Comparison of ENCODE assay signal across 31 cellular contexts in the genomic region with DNA sequence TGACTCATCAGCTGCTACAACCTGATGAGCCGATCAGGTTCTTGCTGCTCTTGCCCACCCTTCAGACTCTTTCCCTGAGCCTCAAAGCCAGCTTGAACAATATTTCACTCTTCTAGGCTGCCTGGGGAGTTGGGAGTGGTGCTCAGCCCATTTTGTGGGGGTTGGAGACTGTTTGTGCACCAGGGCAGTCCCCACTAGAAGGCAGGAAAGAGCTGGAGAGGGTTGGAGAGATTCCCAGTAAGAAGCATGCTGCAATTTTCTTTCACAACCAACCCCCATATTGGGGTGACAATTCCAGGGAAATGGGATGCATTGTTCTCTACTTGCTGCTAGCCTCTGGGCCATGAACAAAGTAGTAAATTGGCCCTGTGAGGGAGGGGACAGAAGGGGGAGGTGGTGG. TPM values are rescaled to one million over a fixed set of nuclear protein-coding genes. Genes with fewer than 3 reads are reported as not detected.
A peak's percentile ranks its signal among the peaks of the same experiment; 100 is the strongest.
DNase-seq lines count a peak whose midpoint lies in the region; ATAC-seq and TF ChIP-seq lines count a peak whose summit lies in the region.
"Had no signal": no experiment of that assay in that cellular context is flagged by ENCODE, and none has a peak within 500 bp of the region (broad histone marks: within the 10 kb centered on the region; RNA-seq: fewer than 3 reads in every experiment).

No MANE protein-coding gene starts in this region.

- H3K23me2 ChIP-seq in H9 (ENCODE audit: insufficient read length, low read depth, low read length, poor library complexity, severe bottlenecking): no peaks in the 10 kb centered on the region

- no peak overlapping the region for H4K5ac ChIP-seq in H9 (ENCODE audit: insufficient read length, low read depth, low read length)

- H3K4me2 ChIP-seq in H9 (ENCODE audit: insufficient read depth, insufficient read length, low read length) (no peak overlapping the region), mesenchymal stem cell (ENCODE audit: low read length, poor library complexity, severe bottlenecking) (no peak overlapping the region), neuronal stem cell (ENCODE audit: insufficient read depth, low read length, poor library complexity, severe bottlenecking) (no peak overlapping the region)
- H3K4me2 ChIP-seq: SK-N-SH had no signal

- no peak overlapping the region for H3K27ac Mint-ChIP-seq in H9
- H3K27ac Mint-ChIP-seq: activated CD4-positive, alpha-beta T cell treated with anti-CD3 and anti-CD28 coated beads for 36 hours; activated CD8-positive, alpha-beta T cell treated with anti-CD3 and anti-CD28 coated beads, Interleukin-2, amount 10 ng/mL, durations not matched to agents 7 days and 5 days; activated naive CD4-positive, alpha-beta T cell treated with anti-CD3 and anti-CD28 coated beads, Interleukin-2, amount 50 U/mL, for 24 hours; activated T-helper 2 cell treated with anti-CD3 and anti-CD28 coated beads, Interferon-gamma antibody, Interleukin-2, Interleukin-4, amounts not matched to agents 10 μg/mL and 5 μg/mL and 100 μg/mL, durations not matched to agents 14 hours and 24 hours and 36 hours; CD4-positive, alpha-beta T cell; nephron; T-helper 17 cell had no signal

- H2BK12ac ChIP-seq in H9 (ENCODE audit: insufficient read length, low read depth, low read length) (no peak overlapping the region), mesenchymal stem cell (ENCODE audit: low read length in 2 of 2) (no peak overlapping the region), neuronal stem cell (ENCODE audit: low read length) (no peak overlapping the region)

- H2BK20ac ChIP-seq in H9 (ENCODE audit: low read depth, low read length, poor library complexity, severe bottlenecking): no peak overlapping the region

- peak; percentile 49 for DNase-seq in AG10803 (ENCODE audit: low read depth)
- DNase-seq in H9: no peak
- DNase-seq in epithelial cell of proximal tubule (ENCODE audit: low read depth): no peak
- no peak for DNase-seq in right lobe of liver
- no peak for DNase-seq in mesenchymal stem cell
- no peak for DNase-seq in neuronal stem cell (ENCODE audit: low spot score)
- DNase-seq: activated CD4-positive, alpha-beta T cell treated with anti-CD3 and anti-CD28 coated beads for 36 hours; activated CD8-positive, alpha-beta T cell treated with anti-CD3 and anti-CD28 coated beads, Interleukin-2, amount 10 ng/mL, durations not matched to agents 7 days and 5 days; amygdala; CD4-positive, alpha-beta T cell; EL; islet precursor cell; Kasumi-1; lower lobe of right lung; NCI-H146; NCI-H2107; NCI-H446 treated with DMSO at 0.1 percent for 48 hours; pancreas; right cardiac atrium; SK-N-SH; stimulated activated CD4-positive, alpha-beta T cell treated with anti-CD3 and anti-CD28 coated beads, Interleukin-2, amount 100 ng/mL, for 48 hours; T-helper 17 cell; upper lobe of right lung had no signal

- H3K4me3 Mint-ChIP-seq in H9: no peak overlapping the region
- H3K4me3 Mint-ChIP-seq: activated CD4-positive, alpha-beta T cell treated with anti-CD3 and anti-CD28 coated beads for 36 hours; activated CD8-positive, alpha-beta T cell treated with anti-CD3 and anti-CD28 coated beads, Interleukin-2, amount 10 ng/mL, durations not matched to agents 7 days and 5 days; activated naive CD4-positive, alpha-beta T cell treated with anti-CD3 and anti-CD28 coated beads, Interleukin-2, amount 50 U/mL, for 24 hours; CD4-positive, alpha-beta T cell; nephron; T-helper 17 cell had no signal

- ATAC-seq in right lobe of liver (peak; percentile 39 to 72 (median 62)), HG02884 (IDR thresholded peaks at IDR 0.05; ENCODE audit: unreplicated experiment) (no peak), HG03135 (IDR thresholded peaks at IDR 0.05; ENCODE audit: unreplicated experiment) (no peak)
- ATAC-seq: activated CD4-positive, alpha-beta T cell treated with anti-CD3 and anti-CD28 coated beads for 36 hours; activated CD8-positive, alpha-beta T cell treated with anti-CD3 and anti-CD28 coated beads, Interleukin-2, amount 10 ng/mL, durations not matched to agents 7 days and 5 days; esophagus mucosa; lower lobe of right lung; pancreas; right cardiac atrium; T-helper 17 cell; upper lobe of right lung had no signal

- peaks cover 8% of the 10 kb centered on the region for H3K9me3 ChIP-seq in H9 (ENCODE audit: control insufficient read depth, low read depth, low read length)
- H3K9me3 ChIP-seq in right lobe of liver: no peaks in the 10 kb centered on the region
- no peaks in the 10 kb centered on the region for H3K9me3 ChIP-seq in mesenchymal stem cell (ENCODE audit: control insufficient read depth, low read length)
- H3K9me3 ChIP-seq in neuronal stem cell (replicated peaks in 1 of 2; ENCODE audit: control insufficient read depth in 2 of 2, insufficient read depth in 1 of 2, low read depth in 1 of 2, low read length in 2 of 2): no peaks in the 10 kb centered on the region
- H3K9me3 ChIP-seq: lower lobe of right lung, pancreas, SK-N-SH, upper lobe of right lung had no signal

- H3K56ac ChIP-seq in H9 (ENCODE audit: insufficient read length, low read depth, low read length): no peak overlapping the region

- H3K23ac ChIP-seq in H9 (ENCODE audit: insufficient read length, low read depth, low read length) (no peak overlapping the region), mesenchymal stem cell (ENCODE audit: low read length in 2 of 2) (no peak overlapping the region), neuronal stem cell (ENCODE audit: low read depth, low read length, poor library complexity) (no peak overlapping the region)

- H4K8ac ChIP-seq in H9 (replicated peaks; ENCODE audit: insufficient read length, low read depth, low read length) (no peak overlapping the region), mesenchymal stem cell (ENCODE audit: low read length) (no peak overlapping the region), neuronal stem cell (ENCODE audit: low read depth, low read length) (no peak overlapping the region)

- intact Hi-C loops in right lobe of liver (cut with DNase I): no loop called here

- no peak overlapping the region for H3K9ac ChIP-seq in H9 (ENCODE audit: extremely low read depth, insufficient read length, low read length)
- no peak overlapping the region for H3K9ac ChIP-seq in mesenchymal stem cell (ENCODE audit: low read length)
- H3K9ac ChIP-seq in neuronal stem cell (ENCODE audit: low read depth, low read length, poor library complexity): no peak overlapping the region
- H3K9ac ChIP-seq: SK-N-SH had no signal

- no peak overlapping the region for H2AK5ac ChIP-seq in H9 (ENCODE audit: insufficient read length, low read length)
- no peak overlapping the region for H2AK5ac ChIP-seq in mesenchymal stem cell (ENCODE audit: low read length, severe bottlenecking)
- no peak overlapping the region for H2AK5ac ChIP-seq in neuronal stem cell (ENCODE audit: low read depth, low read length)

- no peaks in the 10 kb centered on the region for H3K79me1 ChIP-seq in H9 (ENCODE audit: insufficient read depth, low read depth, low read length, poor library complexity, severe bottlenecking)
- no peaks in the 10 kb centered on the region for H3K79me1 ChIP-seq in mesenchymal stem cell (replicated peaks; ENCODE audit: low read length, poor library complexity, severe bottlenecking)
- no peaks in the 10 kb centered on the region for H3K79me1 ChIP-seq in neuronal stem cell (ENCODE audit: low read depth, low read length)

- peaks cover 3 to 7% (median 6%) of the 10 kb centered on the region in 3 experiments; a peak in 6 of 7 replicates for H3K36me3 Mint-ChIP-seq in H9 (ENCODE audit: insufficient read depth in 1 of 3, low read depth in 3 of 3)
- H3K36me3 Mint-ChIP-seq: activated naive CD4-positive, alpha-beta T cell treated with anti-CD3 and anti-CD28 coated beads, Interleukin-2, amount 50 U/mL, for 24 hours had no signal

- H3K36me3 ChIP-seq in right lobe of liver (no peaks in the 10 kb centered on the region), mesenchymal stem cell (ENCODE audit: control insufficient read depth in 1 of 2, insufficient read depth in 2 of 2, low read depth in 1 of 2, low read length in 2 of 2) (no peaks in the 10 kb centered on the region), neuronal stem cell (replicated peaks in 1 of 2; ENCODE audit: control insufficient read depth in 2 of 2, insufficient read depth in 2 of 2, low read length in 2 of 2) (no peaks in the 10 kb centered on the region)
- H3K36me3 ChIP-seq: lower lobe of right lung, pancreas, upper lobe of right lung had no signal

- H4K20me1 ChIP-seq in H9 (ENCODE audit: control insufficient read depth, insufficient read depth, insufficient read length): no peaks in the 10 kb centered on the region

- H3K4ac ChIP-seq in H9 (ENCODE audit: low read depth, low read length) (no peak overlapping the region), mesenchymal stem cell (ENCODE audit: low read depth in 1 of 2, low read length in 2 of 2) (no peak overlapping the region), neuronal stem cell (ENCODE audit: low read length) (no peak overlapping the region)

- peaks cover 10 to 12% of the 10 kb centered on the region in 2 experiments for H3K4me1 Mint-ChIP-seq in H9
- H3K4me1 Mint-ChIP-seq: activated CD4-positive, alpha-beta T cell treated with anti-CD3 and anti-CD28 coated beads for 36 hours; activated naive CD4-positive, alpha-beta T cell treated with anti-CD3 and anti-CD28 coated beads, Interleukin-2, amount 50 U/mL, for 24 hours; T-helper 17 cell had no signal

- H3K27me3 ChIP-seq in H9 (ENCODE audit: insufficient read depth, low read length) (no peaks in the 10 kb centered on the region), right lobe of liver (no peaks in the 10 kb centered on the region), mesenchymal stem cell (ENCODE audit: control insufficient read depth in 1 of 2, insufficient read depth in 1 of 2, low read length in 2 of 2) (peaks cover 0 to 4% of the 10 kb centered on the region in 2 experiments), neuronal stem cell (ENCODE audit: control insufficient read depth in 3 of 3, insufficient read depth in 3 of 3, low read depth in 1 of 3, low read length in 3 of 3) (no peaks in the 10 kb centered on the region)
- H3K27me3 ChIP-seq: pancreas, upper lobe of right lung had no signal

- no CpG with 5 or more reads among the region's 1 CpG for WGBS in H9 (ENCODE audit: extremely low coverage, insufficient read length, low lambda C conversion rate)
- WGBS in right lobe of liver (ENCODE audit: insufficient coverage, low coverage, low lambda C conversion rate, missing lambda C conversion rate): 67% methylated on average over 1 of the region's 1 CpG
- WGBS in mesenchymal stem cell: no CpG with 5 or more reads among the region's 1 CpG
- WGBS in neuronal stem cell (ENCODE audit: extremely low coverage in 2 of 2, insufficient read length in 2 of 2, insufficient replicate concordance in 1 of 2), 2 donors: no CpG with 5 or more reads among the region's 1 CpG

- H3K4me3 ChIP-seq in AG10803 (ENCODE audit: low read length): no peak overlapping the region
- no peak overlapping the region for H3K4me3 ChIP-seq in epithelial cell of proximal tubule (ENCODE audit: low read depth, low read length)
- no peak overlapping the region for H3K4me3 ChIP-seq in right lobe of liver
- H3K4me3 ChIP-seq in mesenchymal stem cell (ENCODE audit: insufficient read depth in 1 of 2, low read depth in 1 of 2, low read length in 2 of 2): no peak overlapping the region
- H3K4me3 ChIP-seq in neuronal stem cell (ENCODE audit: low read length in 2 of 2): no peak overlapping the region
- H3K4me3 ChIP-seq: coronary artery, lower lobe of right lung, pancreas, upper lobe of right lung had no signal

- H2BK15ac ChIP-seq in H9 (ENCODE audit: low read depth, low read length) (no peak overlapping the region), mesenchymal stem cell (ENCODE audit: low read depth, poor library complexity, severe bottlenecking) (no peak overlapping the region), neuronal stem cell (ENCODE audit: low read length) (no peak overlapping the region)

- H3K18ac ChIP-seq in H9 (ENCODE audit: insufficient read length, low read depth, low read length) (no peak overlapping the region), mesenchymal stem cell (ENCODE audit: low read depth in 1 of 2, low read length in 2 of 2) (no peak overlapping the region), neuronal stem cell (ENCODE audit: low read length) (no peak overlapping the region)

- H2BK120ac ChIP-seq in H9 (ENCODE audit: low read depth, low read length, poor library complexity, severe bottlenecking) (no peak overlapping the region), mesenchymal stem cell (ENCODE audit: low read depth, low read length) (no peak overlapping the region), neuronal stem cell (ENCODE audit: low read depth, low read length) (no peak overlapping the region)

- no peaks in the 10 kb centered on the region; the same call in 1 of the 2 replicates for H3K79me2 ChIP-seq in H9 (ENCODE audit: insufficient read depth, low read length)

- H3K4me1 ChIP-seq in H9 (ENCODE audit: insufficient read depth, low read length) (no peaks in the 10 kb centered on the region; the same call in 1 of the 2 replicates), right lobe of liver (no peaks in the 10 kb centered on the region), mesenchymal stem cell (ENCODE audit: control insufficient read depth, insufficient read depth, low read depth, low read length) (no peaks in the 10 kb centered on the region), neuronal stem cell (ENCODE audit: control insufficient read depth in 2 of 2, insufficient read depth in 1 of 2, low read depth in 1 of 2, low read length in 2 of 2) (no peaks in the 10 kb centered on the region)
- H3K4me1 ChIP-seq: lower lobe of right lung, pancreas, upper lobe of right lung had no signal

- no peak overlapping the region for H3K27ac ChIP-seq in H9 (ENCODE audit: insufficient read length, low read depth, low read length)
- no peak overlapping the region for H3K27ac ChIP-seq in right lobe of liver
- H3K27ac ChIP-seq in mesenchymal stem cell (ENCODE audit: low read length, poor library complexity, severe bottlenecking): no peak overlapping the region
- no peak overlapping the region for H3K27ac ChIP-seq in neuronal stem cell (replicated peaks; ENCODE audit: low read length)
- H3K27ac ChIP-seq: coronary artery, HL-60, lower lobe of right lung, pancreas, upper lobe of right lung had no signal

- H2BK5ac ChIP-seq in H9 (ENCODE audit: insufficient read length, low read length): no peak overlapping the region
- H2BK5ac ChIP-seq in mesenchymal stem cell (ENCODE audit: low read depth, low read length, poor library complexity, severe bottlenecking): no peak overlapping the region
- H2BK5ac ChIP-seq in neuronal stem cell (ENCODE audit: low read length): no peak overlapping the region

- H3T11ph ChIP-seq in H9 (ENCODE audit: low read length): no peak overlapping the region

- H3K14ac ChIP-seq in H9 (ENCODE audit: insufficient read depth, low read length): peak overlapping the region; percentile 49; the same call in 1 of the 2 replicates
- no peak overlapping the region for H3K14ac ChIP-seq in mesenchymal stem cell (ENCODE audit: low read length in 2 of 2)
- H3K14ac ChIP-seq in neuronal stem cell (ENCODE audit: low read length): no peak overlapping the region

- no peak overlapping the region for H4K91ac ChIP-seq in H9 (ENCODE audit: insufficient read length, low read depth, low read length)
- H4K91ac ChIP-seq in mesenchymal stem cell (ENCODE audit: low read length): no peak overlapping the region
- no peak overlapping the region for H4K91ac ChIP-seq in neuronal stem cell (ENCODE audit: low read depth, low read length, poor library complexity)

- no peak for TF ChIP-seq POLR2A in right lobe of liver (IDR thresholded peaks at IDR 0.05)

- H3K27me3 Mint-ChIP-seq in H9 (ENCODE audit: low read depth): peaks cover under 1% of the 10 kb centered on the region
- H3K27me3 Mint-ChIP-seq: activated naive CD4-positive, alpha-beta T cell treated with anti-CD3 and anti-CD28 coated beads, Interleukin-2, amount 50 U/mL, for 24 hours; CD4-positive, alpha-beta T cell; T-helper 17 cell had no signal

- peaks cover 24 to 45% of the 10 kb centered on the region in 2 experiments for H3K9me3 Mint-ChIP-seq in H9
- H3K9me3 Mint-ChIP-seq: activated naive CD4-positive, alpha-beta T cell treated with anti-CD3 and anti-CD28 coated beads, Interleukin-2, amount 50 U/mL, for 24 hours; activated T-helper 2 cell treated with anti-CD3 and anti-CD28 coated beads, Interferon-gamma antibody, Interleukin-2, Interleukin-4, amounts not matched to agents 10 μg/mL and 5 μg/mL and 100 μg/mL, durations not matched to agents 14 hours and 24 hours and 36 hours; CD4-positive, alpha-beta T cell had no signal

- TF ChIP-seq CTCF in AG10803 (conservative IDR thresholded peaks at IDR 0.05; ENCODE audit: low read length): peak; percentile 50
- no peak for TF ChIP-seq CTCF in H9 (conservative IDR thresholded peaks at IDR 0.05)
- peak; percentile 19 for TF ChIP-seq CTCF in epithelial cell of proximal tubule (conservative IDR thresholded peaks at IDR 0.05; ENCODE audit: low read depth, low read length)
- peak in 2 of 4 donors; percentile 14 to 23 for TF ChIP-seq CTCF in right lobe of liver (IDR thresholded peaks at IDR 0.05)

- H2AFZ ChIP-seq in H9 (ENCODE audit: low read length) (no peak overlapping the region), mesenchymal stem cell (ENCODE audit: low read depth, low read length) (no peak overlapping the region), neuronal stem cell (ENCODE audit: low read length) (no peak overlapping the region)

RNA-seq across cellular contexts. Expression of a gene that starts 44.1 kb away (rescaled TPM):
- 16.5 and 17.1 TPM in 2 replicates for total RNA-seq in H9 (2021)
- 5.3 and 5.4 TPM in 2 replicates for total RNA-seq in epithelial cell of proximal tubule
- total RNA-seq in right lobe of liver: 10 to 100 TPM; 16.7 to 68.8 (median 53.4) TPM
- polyA plus RNA-seq in mesenchymal stem cell (2013, experiment 1 of 2): 16.1 TPM
- 15.5 TPM for polyA plus RNA-seq in mesenchymal stem cell (2013, experiment 2 of 2)
- 19.8 TPM for polyA plus RNA-seq in neuronal stem cell (2013, experiment 1 of 2)
- 20.0 TPM for polyA plus RNA-seq in neuronal stem cell (2013, experiment 2 of 2)
- total RNA-seq: activated CD8-positive, alpha-beta T cell treated with anti-CD3 and anti-CD28 coated beads, Interleukin-2, amount 10 ng/mL, durations not matched to agents 7 days and 5 days had no signal

Comparison
In these comparisons a context has a peak if more than half of its experiments do, and no peak if none do; other contexts are left out.
1. ATAC-seq: peak in right lobe of liver (4 of 4); none in HG02884 (single experiment) and HG03135 (single experiment).